ENCODE assay signal across 8 cellular contexts in the genomic region with DNA sequence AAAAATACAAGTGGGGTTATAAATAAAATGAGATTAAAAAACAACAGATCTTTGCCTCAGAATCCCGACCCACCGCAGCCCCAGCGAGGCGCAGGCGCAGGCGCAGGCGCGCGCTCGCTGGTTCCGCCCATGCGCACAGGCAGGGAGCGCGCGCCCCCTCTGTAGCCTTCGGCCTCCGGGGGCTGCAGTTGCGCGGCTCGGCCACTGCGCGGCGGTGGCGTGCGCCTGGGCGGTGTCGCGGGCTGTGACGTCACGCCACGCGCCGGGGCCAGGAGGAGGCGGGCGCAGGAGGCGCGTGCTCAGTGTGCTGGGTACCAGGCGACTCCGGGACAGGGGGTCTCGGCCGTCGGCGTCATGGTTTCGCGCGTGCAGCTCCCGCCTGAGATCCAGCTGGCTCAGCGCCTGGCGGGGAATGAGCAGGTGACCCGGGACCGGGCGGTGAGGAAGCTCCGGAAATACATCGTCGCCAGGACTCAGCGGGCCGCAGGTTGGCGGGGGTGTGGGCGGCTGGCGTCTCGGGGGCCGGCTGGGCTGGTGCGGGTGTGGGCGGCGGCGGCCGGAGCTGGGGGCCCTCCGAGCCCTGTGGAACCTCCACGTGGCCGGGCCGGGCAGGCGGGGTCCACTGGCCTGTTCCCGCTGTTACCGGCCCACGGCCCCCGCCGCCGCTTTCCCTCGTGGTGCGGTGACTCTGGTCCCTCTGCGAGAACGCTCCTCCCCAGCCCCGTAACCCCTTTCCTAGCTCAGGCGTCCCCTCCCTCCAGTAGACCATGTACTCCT. TPM values are rescaled to one million over a fixed set of nuclear protein-coding genes. Genes with fewer than 3 reads are reported as not detected.
DNase-seq lines count a peak whose midpoint lies in the region; ATAC-seq and TF ChIP-seq lines count a peak whose summit lies in the region.

A gene with protein sequence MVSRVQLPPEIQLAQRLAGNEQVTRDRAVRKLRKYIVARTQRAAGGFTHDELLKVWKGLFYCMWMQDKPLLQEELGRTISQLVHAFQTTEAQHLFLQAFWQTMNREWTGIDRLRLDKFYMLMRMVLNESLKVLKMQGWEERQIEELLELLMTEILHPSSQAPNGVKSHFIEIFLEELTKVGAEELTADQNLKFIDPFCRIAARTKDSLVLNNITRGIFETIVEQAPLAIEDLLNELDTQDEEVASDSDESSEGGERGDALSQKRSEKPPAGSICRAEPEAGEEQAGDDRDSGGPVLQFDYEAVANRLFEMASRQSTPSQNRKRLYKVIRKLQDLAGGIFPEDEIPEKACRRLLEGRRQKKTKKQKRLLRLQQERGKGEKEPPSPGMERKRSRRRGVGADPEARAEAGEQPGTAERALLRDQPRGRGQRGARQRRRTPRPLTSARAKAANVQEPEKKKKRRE (plus strand): TSS at position 302 of the 777 bp plus-strand sequence. CDS start 53 bp downstream, at position 355.

- TF ChIP-seq CTCF in left ventricle myocardium inferior (IDR thresholded peaks at IDR 0.05; ENCODE audit: borderline replicate concordance) (peak; percentile 99), psoas muscle (IDR thresholded peaks at IDR 0.05) (peak; percentile 100)

- H3K4me1 ChIP-seq in left ventricle myocardium inferior (peaks cover 24% of the 10 kb centered on the region), psoas muscle (peaks cover 11% of the 10 kb centered on the region), urinary bladder (ENCODE audit: insufficient read depth) (no peaks in the 10 kb centered on the region)

- H3K4me3 Mint-ChIP-seq in T-helper 1 cell treated with Interleukin-12 subunit alpha and Interleukin-12 subunit beta and Interleukin-4 antibody, amounts not matched to agents 30 μg/mL and 1 μg/mL, for 36 hours: peak within 1 kb of the TSS; percentile 96

- H3K4me3 ChIP-seq in left ventricle myocardium inferior (peak within 1 kb of the TSS; percentile 94), psoas muscle (peak within 1 kb of the TSS; percentile 89), urinary bladder (ENCODE audit: low read depth, low read length) (peak within 1 kb of the TSS; percentile 83)

- peak; percentile 95 for TF ChIP-seq POLR2A in GM15510 (IDR thresholded peaks at IDR 0.05; ENCODE audit: borderline replicate concordance, extremely low read depth, insufficient read length)

- intact Hi-C loops in left ventricle myocardium inferior (cut with micrococcal nuclease) (no loop called here), psoas muscle (cut with DNase I) (no loop called here)

- no peaks in the 10 kb centered on the region for H3K9me3 Mint-ChIP-seq in T-helper 1 cell treated with Interleukin-12 subunit alpha and Interleukin-12 subunit beta and Interleukin-4 antibody, amounts not matched to agents 30 μg/mL and 1 μg/mL, for 36 hours

- H3K36me3 Mint-ChIP-seq in T-helper 1 cell treated with Interleukin-12 subunit alpha and Interleukin-12 subunit beta and Interleukin-4 antibody, amounts not matched to agents 30 μg/mL and 1 μg/mL, for 36 hours (ENCODE audit: low read depth): peaks cover 6% of the 10 kb centered on the region

- H3K27me3 Mint-ChIP-seq in T-helper 1 cell treated with Interleukin-12 subunit alpha and Interleukin-12 subunit beta and Interleukin-4 antibody, amounts not matched to agents 30 μg/mL and 1 μg/mL, for 36 hours (ENCODE audit: low read depth): no peaks in the 10 kb centered on the region

- H3K27ac ChIP-seq in left ventricle myocardium inferior (replicated peaks) (peak within 1 kb of the TSS; percentile 91), psoas muscle (peak within 1 kb of the TSS; percentile 87), urinary bladder (ENCODE audit: low read depth) (peak within 1 kb of the TSS; percentile 62)

- H3K9me3 ChIP-seq in left ventricle myocardium inferior (replicated peaks) (no peaks in the 10 kb centered on the region), psoas muscle (no peaks in the 10 kb centered on the region)

- peaks cover 22% of the 10 kb centered on the region for H3K4me1 Mint-ChIP-seq in T-helper 1 cell treated with Interleukin-12 subunit alpha and Interleukin-12 subunit beta and Interleukin-4 antibody, amounts not matched to agents 30 μg/mL and 1 μg/mL, for 36 hours (ENCODE audit: low read depth)

- WGBS in psoas muscle, 3 donors: 0% methylated on average over 58 to 84 of the region's 84 CpGs
- WGBS in urinary bladder: under 1% methylated on average over 84 of the region's 84 CpGs

- DNase-seq in NCI-H1694 treated with DMSO at 0.1 percent for 48 hours (lab: John Stamatoyannopoulos, UW): peak; percentile 77
- DNase-seq in amygdala (lab: John Stamatoyannopoulos, UW): peak; percentile 24 to 95 (median 81)
- DNase-seq in left ventricle myocardium inferior: peak; percentile 90
- peak; percentile 91 to 96 for DNase-seq in psoas muscle

- peak; percentile 93 for ATAC-seq in HG02885 (IDR thresholded peaks at IDR 0.05; ENCODE audit: poor library complexity, unreplicated experiment)
- ATAC-seq in psoas muscle: peak; percentile 96 to 99 (median 96)

- H3K27me3 ChIP-seq in left ventricle myocardium inferior (ENCODE audit: low read depth) (no peaks in the 10 kb centered on the region), psoas muscle (ENCODE audit: insufficient read depth in 3 of 3, low read length in 2 of 3) (no peaks in the 10 kb centered on the region)

- H3K27ac Mint-ChIP-seq in T-helper 1 cell treated with Interleukin-12 subunit alpha and Interleukin-12 subunit beta and Interleukin-4 antibody, amounts not matched to agents 30 μg/mL and 1 μg/mL, for 36 hours: peak within 1 kb of the TSS; percentile 92

- peaks cover 31% of the 10 kb centered on the region for H3K36me3 ChIP-seq in left ventricle myocardium inferior
- peaks cover 0 to 39% of the 10 kb centered on the region in 2 donors for H3K36me3 ChIP-seq in psoas muscle (ENCODE audit: insufficient read depth in 1 of 2, low read depth in 1 of 2)
- H3K36me3 ChIP-seq in urinary bladder (ENCODE audit: insufficient read depth): peaks cover 4% of the 10 kb centered on the region

RNA-seq across cellular contexts. Expression of the gene that starts here (rescaled TPM):
- 8.5 TPM for total RNA-seq in left ventricle myocardium inferior
- total RNA-seq in psoas muscle: 10 to 100 TPM in 3 of 4 donors, 1 to 10 TPM in 1; 9.5 to 29.7 (median 19.2) TPM
- 10 to 100 TPM; 14.7 to 22.0 (median 16.3) TPM for polyA plus RNA-seq in psoas muscle
- 12.3 TPM for total RNA-seq in urinary bladder
- 11.6 TPM for polyA plus RNA-seq in urinary bladder

Comparison
In these comparisons a context has a peak if more than half of its experiments do, and no peak if none do; other contexts are left out.
1. Peak in every context shown above with its lines: DNase-seq, ATAC-seq, H3K4me3 ChIP-seq and H3K27ac ChIP-seq.